ENCODE assay signal across 9 cellular contexts in the genomic region with DNA sequence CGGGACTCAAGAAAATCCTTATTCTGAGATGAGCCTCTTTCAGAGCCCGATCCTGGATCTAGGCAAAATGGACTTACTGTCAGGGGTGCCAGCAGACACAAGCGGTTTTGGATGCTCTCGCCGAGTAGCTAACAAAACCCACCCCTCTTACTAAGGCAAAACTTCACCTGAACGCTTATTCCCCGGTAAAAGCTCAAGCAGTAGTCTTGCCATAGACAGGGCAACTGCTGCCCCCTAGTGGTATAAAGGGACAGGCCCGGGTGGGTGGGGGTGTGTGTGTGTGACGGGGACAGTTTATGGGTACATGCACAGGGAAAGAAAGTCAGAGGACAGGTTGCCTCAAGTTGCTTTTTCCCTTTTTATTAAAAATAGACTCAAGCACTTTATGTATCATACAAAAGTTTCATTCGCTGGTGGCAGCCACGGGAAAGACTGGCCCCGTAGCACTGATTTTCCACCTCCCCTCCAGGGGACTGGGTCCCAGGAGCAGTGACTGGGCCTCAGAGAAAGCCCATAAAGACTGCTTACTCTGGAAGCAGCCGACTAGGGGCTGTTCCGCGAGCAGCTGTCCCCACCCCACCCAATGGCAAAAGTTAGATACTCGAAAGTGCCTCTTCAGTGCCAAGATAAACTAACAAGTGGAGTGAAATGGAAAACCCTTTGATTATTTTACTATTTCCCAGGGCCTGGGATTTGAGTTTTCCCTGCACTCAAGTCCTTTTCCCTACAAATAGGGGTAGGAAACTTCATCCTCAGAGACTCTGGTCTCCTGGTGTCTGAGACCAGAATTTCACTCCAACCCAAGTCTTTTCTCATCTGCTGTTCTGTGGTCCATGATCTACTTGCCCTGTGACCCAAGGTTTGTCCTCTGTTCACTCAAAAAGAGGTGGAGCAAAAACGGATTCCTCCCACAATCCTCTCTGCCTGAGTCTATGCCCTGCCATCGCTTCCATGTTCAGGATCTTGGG. TPM values are rescaled to one million over a fixed set of nuclear protein-coding genes. Genes with fewer than 3 reads are reported as not detected.
DNase-seq lines count a peak whose midpoint lies in the region; ATAC-seq, FAIRE-seq and TF ChIP-seq lines count a peak whose summit lies in the region.
"Had no signal": no experiment of that assay in that cellular context is flagged by ENCODE, and none has a peak within 500 bp of the region (broad histone marks: within the 10 kb centered on the region; RNA-seq: fewer than 3 reads in every experiment).

No MANE protein-coding gene starts in this region.

- TF ChIP-seq POLR2A in tibial nerve (IDR thresholded peaks at IDR 0.05), result no peak

- H3K27me3 ChIP-seq in osteoblast (ENCODE audit: insufficient read depth, low read length), result peaks cover 36% of the 10 kb centered on the region
- peaks cover 0 to 21% of the 10 kb centered on the region in 2 donors for H3K27me3 ChIP-seq in tibial nerve

- peaks cover 10% of the 10 kb centered on the region for H3K36me3 ChIP-seq in osteoblast (ENCODE audit: insufficient read depth, low read length)
- H3K36me3 ChIP-seq in tibial nerve, result no peaks in the 10 kb centered on the region

- peak; percentile 48 for ATAC-seq in GM19324 (IDR thresholded peaks at IDR 0.05; ENCODE audit: low FRiP score, unreplicated experiment)

- H4K20me1 ChIP-seq in osteoblast (ENCODE audit: insufficient read depth, low read length), result peaks cover 77% of the 10 kb centered on the region

- H3K4me1 ChIP-seq in osteoblast (ENCODE audit: insufficient read depth, low read length) (peaks cover 53% of the 10 kb centered on the region), tibial nerve (peaks cover 0 to 74% (median 52%) of the 10 kb centered on the region in 4 donors)

- peak in 1 of 2 donors; percentile 18 for TF ChIP-seq EP300 in tibial nerve (IDR thresholded peaks at IDR 0.05)

- peak overlapping the region; percentile 51 for H3K4me2 ChIP-seq in osteoblast (ENCODE audit: insufficient read depth, low read length)

- no peak overlapping the region for H3K4me3 ChIP-seq in fibroblast of villous mesenchyme (ENCODE audit: low read depth, low read length)
- no peak overlapping the region for H3K4me3 ChIP-seq in osteoblast (ENCODE audit: insufficient read depth, low read length)
- H3K4me3 ChIP-seq in tibial nerve, result no peak overlapping the region

- H3K79me2 ChIP-seq in osteoblast (ENCODE audit: insufficient read depth, low read length), result peaks cover 15% of the 10 kb centered on the region

- FAIRE-seq in RCC 7860 (lab: Jason Lieb, UNC), result no peak
- FAIRE-seq: TTC549 had no signal

- TF ChIP-seq CTCF in fibroblast of villous mesenchyme (IDR thresholded peaks at IDR 0.05; ENCODE audit: insufficient read depth, low read depth, low read length) (peak; percentile 87), osteoblast (IDR thresholded peaks at IDR 0.05; ENCODE audit: extremely low read depth, low read depth, low read length) (peak; percentile 87), tibial nerve (IDR thresholded peaks at IDR 0.05) (peak; percentile 76 to 95 (median 92))

- H2AFZ ChIP-seq in osteoblast (ENCODE audit: low read length), result no peak overlapping the region

- H3K9me3 ChIP-seq in osteoblast (ENCODE audit: low read depth, low read length), result no peaks in the 10 kb centered on the region
- no peaks in the 10 kb centered on the region for H3K9me3 ChIP-seq in tibial nerve

- WGBS in tibial nerve, 2 donors, result 11 to 12% methylated on average over 18 of the region's 18 CpGs

- DNase-seq in C1 segment of cervical spinal cord (lab: John Stamatoyannopoulos, UW) (peak in 13 of 14 donors; percentile 10 to 72 (median 57)), HT1080 (ENCODE audit: low read depth) (peak; percentile 57), RCC 7860 (ENCODE audit: low spot score) (peak; percentile 16), activated T-helper 1 cell treated with Interleukin-2 at 50 U/mL for 16 hours (ENCODE audit: low read depth) (peak; percentile 71), fibroblast of villous mesenchyme (ENCODE audit: low read depth) (peak; percentile 81), osteoblast (ENCODE audit: insufficient read length, low spot score, missing footprints) (peak; percentile 94), tibial nerve (ENCODE audit: low spot score in 2 of 2) (peak; percentile 81 to 93)

- H3K27ac ChIP-seq in osteoblast (ENCODE audit: low read depth, low read length), result no peak overlapping the region
- peak overlapping the region in 3 of 4 donors; percentile 29 to 82 (median 73) for H3K27ac ChIP-seq in tibial nerve

RNA-seq across cellular contexts. Expression of a gene that starts 4.7 kb away (rescaled TPM):
- 0.42 and 0.84 TPM in 2 replicates for total RNA-seq in HT1080 (2014; rRNA removed; shearing (Covaris generic))
- 0.45 and 0.66 TPM in 2 replicates for polyA plus RNA-seq in HT1080 (2015; cell fraction: cytosol; rRNA removed)
- 1.9 and 2.7 TPM in 2 replicates for polyA plus RNA-seq in HT1080 (2015; cell fraction: nucleus; rRNA removed)
- total RNA-seq in fibroblast of villous mesenchyme (0.43 and 0.64 TPM in 2 replicates), osteoblast (0.59 and 0.72 TPM in 2 replicates), tibial nerve (1 to 10 TPM in 1 of 4 donors, under 1 TPM in 3; 0.30 to 1.7 (median 0.41) TPM)

RNA-seq across cellular contexts. Expression of a gene that starts 12.5 kb away (rescaled TPM):
- 41.5 and 42.9 TPM in 2 replicates for total RNA-seq in HT1080 (2014; rRNA removed; shearing (Covaris generic))
- polyA plus RNA-seq in HT1080 (2015; cell fraction: cytosol; rRNA removed), result 23.8 and 27.2 TPM in 2 replicates
- 36.9 and 40.1 TPM in 2 replicates for polyA plus RNA-seq in HT1080 (2015; cell fraction: nucleus; rRNA removed)
- total RNA-seq in fibroblast of villous mesenchyme (16.4 and 19.0 TPM in 2 replicates), osteoblast (15.2 and 15.6 TPM in 2 replicates), tibial nerve (10 to 100 TPM in 1 of 4 donors, 1 to 10 TPM in 3; 6.3 to 15.1 (median 7.8) TPM)

RNA-seq across cellular contexts. Expression of a gene that starts 22.9 kb away (rescaled TPM):
- total RNA-seq in HT1080 (2014; rRNA removed; shearing (Covaris generic)), result 36.9 and 59.0 TPM in 2 replicates
- 53.8 and 54.6 TPM in 2 replicates for polyA plus RNA-seq in HT1080 (2015; cell fraction: cytosol; rRNA removed)
- polyA plus RNA-seq in HT1080 (2015; cell fraction: nucleus; rRNA removed), result 72.7 and 73.3 TPM in 2 replicates
- total RNA-seq in fibroblast of villous mesenchyme (39.0 and 59.6 TPM in 2 replicates), osteoblast (48.3 and 48.9 TPM in 2 replicates), tibial nerve (10 to 100 TPM; 26.0 to 57.3 (median 33.7) TPM)

RNA-seq across cellular contexts. Expression of a gene that starts 47.5 kb away (rescaled TPM):
- not detected in 2 replicates for total RNA-seq in HT1080 (2014; rRNA removed; shearing (Covaris generic))
- 0.05 TPM in 1 of 2 replicates, not detected in the other for polyA plus RNA-seq in HT1080 (2015; cell fraction: cytosol; rRNA removed)
- not detected in 2 replicates for polyA plus RNA-seq in HT1080 (2015; cell fraction: nucleus; rRNA removed)
- total RNA-seq in fibroblast of villous mesenchyme, result 10.8 and 21.9 TPM in 2 replicates
- 31.5 and 47.7 TPM in 2 replicates for total RNA-seq in osteoblast
- total RNA-seq in tibial nerve, result 100 to 1,000 TPM; 508 to 826 (median 607) TPM

Comparison
In these comparisons a context has a peak if more than half of its experiments do, and no peak if none do; other contexts are left out.
1. DNase-seq: peak in every context shown above with its lines; median percentile 94 in osteoblast; 87 in tibial nerve; 81 in fibroblast of villous mesenchyme; 71 in activated T-helper 1 cell treated with Interleukin-2 at 50 U/mL for 16 hours; 57 in C1 segment of cervical spinal cord; 57 in HT1080; 16 in RCC 7860.